Comparison of ENCODE assay signal across 8 cellular contexts in the genomic region with DNA sequence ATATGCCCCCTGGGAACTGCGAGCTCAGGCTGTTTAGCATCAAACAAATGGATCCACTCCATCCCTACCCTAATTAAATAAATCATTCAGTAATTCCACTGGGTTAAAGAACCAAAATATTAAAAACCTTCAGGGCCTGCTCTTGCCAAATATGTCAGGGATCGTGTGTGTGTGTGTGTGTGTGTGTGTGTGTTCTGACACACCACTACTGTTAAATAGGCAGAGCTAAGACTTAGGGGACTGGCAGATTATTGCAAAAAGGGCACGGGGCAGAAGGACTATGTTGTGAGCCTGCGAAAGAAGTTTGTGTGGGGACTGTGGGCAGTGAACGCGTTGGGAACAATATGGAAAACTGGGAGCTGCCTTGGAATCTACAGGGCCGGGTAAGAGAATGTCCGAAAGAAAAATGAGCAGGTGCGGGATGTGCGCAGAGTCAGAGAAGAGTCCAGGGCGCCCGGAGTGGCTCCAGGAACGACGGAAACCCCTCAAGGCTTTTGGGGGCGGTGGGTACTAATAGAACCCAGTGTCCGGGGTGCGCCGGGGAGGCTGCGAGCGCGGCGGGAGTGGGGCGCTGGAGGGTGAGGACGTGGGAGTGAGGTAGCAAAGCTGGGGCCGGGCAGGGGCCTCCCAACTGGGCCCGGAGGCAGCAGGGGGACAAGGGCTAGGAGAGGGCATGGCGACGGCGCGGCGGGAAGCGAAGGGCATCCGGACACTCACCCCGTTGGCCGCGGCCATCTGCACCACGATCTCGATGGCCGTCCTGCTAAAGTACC. TPM values are rescaled to one million over a fixed set of nuclear protein-coding genes. Genes with fewer than 3 reads are reported as not detected.
A peak's percentile ranks its signal among the peaks of the same experiment; 100 is the strongest.
DNase-seq lines count a peak whose midpoint lies in the region; ATAC-seq and TF ChIP-seq lines count a peak whose summit lies in the region.
"Not testable (repeated sequence)": the region's sequence is repeated elsewhere in the genome, so short reads cannot be mapped to it uniquely, and the experiment has no call there.

No MANE protein-coding gene starts in this region.

- not testable (repeated sequence) for H2AFZ ChIP-seq in hepatocyte

- not testable (repeated sequence) for TF ChIP-seq CTCF in AG04449 (IDR thresholded peaks at IDR 0.05; ENCODE audit: insufficient read depth, low read length, missing control alignments); endothelial cell (IDR thresholded peaks at IDR 0.05; ENCODE audit: unreplicated experiment); hepatocyte (IDR thresholded peaks at IDR 0.05; ENCODE audit: poor library complexity); nephron progenitor cell (IDR thresholded peaks at IDR 0.05)

- not testable (repeated sequence) for H4K20me1 ChIP-seq in hepatocyte (ENCODE audit: insufficient read depth, poor library complexity, severe bottlenecking)

- H3K27me3 Mint-ChIP-seq in endothelial cell (ENCODE audit: unreplicated experiment): peaks cover 14% of the 10 kb centered on the region
- H3K27me3 Mint-ChIP-seq in nephron progenitor cell (ENCODE audit: low read depth, poor library complexity): peaks cover 76% of the 10 kb centered on the region
- peaks cover 34 to 38% of the 10 kb centered on the region in 2 donors for H3K27me3 Mint-ChIP-seq in stimulated activated naive B cell treated with anti-CD40 and anti-IgM and Interleukin-4, amounts not matched to agents 10 μg/mL and 1 μg/mL and 100 μg/mL, for 72 hours

- not testable (repeated sequence) for H3K9me3 Mint-ChIP-seq in endothelial cell (ENCODE audit: unreplicated experiment); stimulated activated naive B cell treated with anti-CD40 and anti-IgM and Interleukin-4, amounts not matched to agents 10 μg/mL and 1 μg/mL and 100 μg/mL, for 72 hours
- peaks cover 18% of the 10 kb centered on the region for H3K9me3 Mint-ChIP-seq in nephron progenitor cell

- H3K9ac ChIP-seq in adipocyte (ENCODE audit: low read length): not testable (repeated sequence)

- not testable (repeated sequence) for H3K36me3 Mint-ChIP-seq in endothelial cell (ENCODE audit: low read depth, unreplicated experiment); nephron progenitor cell (ENCODE audit: low read depth); stimulated activated naive B cell treated with anti-CD40 and anti-IgM and Interleukin-4, amounts not matched to agents 10 μg/mL and 1 μg/mL and 100 μg/mL, for 72 hours

- H3K27me3 ChIP-seq in H7 (ENCODE audit: control insufficient read depth, insufficient read depth, low read length) (peaks cover 44% of the 10 kb centered on the region), hepatocyte (peaks cover 28% of the 10 kb centered on the region)
- not testable (repeated sequence) for H3K27me3 ChIP-seq in SJSA1 (replicated peaks); adipocyte (replicated peaks; ENCODE audit: control insufficient read depth, insufficient read depth, low read length)

- H3K4me1 ChIP-seq in SJSA1 (replicated peaks); adipocyte (ENCODE audit: control insufficient read depth, insufficient read depth, low read length); hepatocyte (ENCODE audit: insufficient read depth): not testable (repeated sequence)

- CTCF ChIA-PET in AG04449 (lab: Yijun Ruan, JAX): not testable (repeated sequence)

- H3K4me3 ChIP-seq in AG04449 (ENCODE audit: low read depth, low read length) (peak overlapping the region; percentile 72), H7 (ENCODE audit: insufficient read depth, low read depth, low read length) (peak overlapping the region; percentile 43; the same call in 1 of the 2 replicates), SJSA1 (peak overlapping the region; percentile 39), adipocyte (ENCODE audit: low read length) (peak overlapping the region; percentile 85)
- not testable (repeated sequence) for H3K4me3 ChIP-seq in hepatocyte

- H3K27ac ChIP-seq in SJSA1, hepatocyte: not testable (repeated sequence)

- ATAC-seq in stimulated activated naive B cell treated with anti-CD40 and anti-IgM and Interleukin-4, amounts not matched to agents 10 μg/mL and 1 μg/mL and 100 μg/mL, for 72 hours (replicated peaks): not testable (repeated sequence)

- H3K36me3 ChIP-seq in H7 (replicated peaks; ENCODE audit: control insufficient read depth, insufficient read depth, low read length); SJSA1; adipocyte (ENCODE audit: control insufficient read depth, insufficient read depth, low read length, severe bottlenecking); hepatocyte (replicated peaks; ENCODE audit: insufficient read depth, low read depth): not testable (repeated sequence)

- not testable (repeated sequence) for H3K79me2 ChIP-seq in hepatocyte

- H3K4me1 Mint-ChIP-seq in endothelial cell (ENCODE audit: unreplicated experiment); nephron progenitor cell: not testable (repeated sequence)
- H3K4me1 Mint-ChIP-seq in stimulated activated naive B cell treated with anti-CD40 and anti-IgM and Interleukin-4, amounts not matched to agents 10 μg/mL and 1 μg/mL and 100 μg/mL, for 72 hours: peaks cover 10 to 24% of the 10 kb centered on the region in 2 donors

- not testable (repeated sequence) for H3K9me2 ChIP-seq in hepatocyte (replicated peaks; ENCODE audit: insufficient read depth)

- WGBS in hepatocyte (ENCODE audit: low lambda C conversion rate, missing lambda C conversion rate): 48% methylated on average over 33 of the region's 39 CpGs

- H3K9me3 ChIP-seq in SJSA1 (replicated peaks); adipocyte (ENCODE audit: control insufficient read depth, low read length); hepatocyte (ENCODE audit: low read depth): not testable (repeated sequence)

- H3K4me2 ChIP-seq in hepatocyte: peak overlapping the region; percentile 91

- H3K27ac Mint-ChIP-seq in endothelial cell (ENCODE audit: unreplicated experiment): peak overlapping the region; percentile 64
- H3K27ac Mint-ChIP-seq in nephron progenitor cell; stimulated activated naive B cell treated with anti-CD40 and anti-IgM and Interleukin-4, amounts not matched to agents 10 μg/mL and 1 μg/mL and 100 μg/mL, for 72 hours: not testable (repeated sequence)

- H3K4me3 Mint-ChIP-seq in endothelial cell (ENCODE audit: unreplicated experiment): peak overlapping the region; percentile 92
- H3K4me3 Mint-ChIP-seq in nephron progenitor cell: peak overlapping the region; percentile 66
- peak overlapping the region; percentile 54 to 74 for H3K4me3 Mint-ChIP-seq in stimulated activated naive B cell treated with anti-CD40 and anti-IgM and Interleukin-4, amounts not matched to agents 10 μg/mL and 1 μg/mL and 100 μg/mL, for 72 hours

- POLR2A ChIA-PET in AG04449 (lab: Yijun Ruan, JAX): not testable (repeated sequence)

- DNase-seq in AG04449 (ENCODE audit: low read depth, low spot score); SJSA1 (ENCODE audit: low read depth in 1 of 2, low spot score in 2 of 2); adipocyte (ENCODE audit: low read depth); endothelial cell (ENCODE audit: low spot score); hepatocyte (ENCODE audit: low spot score); stimulated activated naive B cell treated with anti-CD40 and anti-IgM and Interleukin-4, amounts not matched to agents 10 μg/mL and 1 μg/mL and 100 μg/mL, for 72 hours: not testable (repeated sequence)
- DNase-seq in H7: peak; percentile 33
- peak; percentile 5 for DNase-seq in nephron progenitor cell

RNA-seq across cellular contexts. Expression of a gene that starts 54.8 kb away (rescaled TPM):
- total RNA-seq in H7 (2014; rRNA removed; shearing (Covaris generic)): not detected in 2 replicates
- total RNA-seq in SJSA1 (2014; rRNA removed; shearing (Covaris generic)): not detected in 2 replicates
- total RNA-seq in endothelial cell (ENCODE audit: unreplicated experiment) (not detected), hepatocyte (not detected in 2 replicates)
- not detected in 2 replicates for polyA plus RNA-seq in hepatocyte
